Comparison of ENCODE assay signal across 9 cellular contexts in genomic region chr5:151264113-151264512, GRCh38. TPM values are rescaled to one million over a fixed set of nuclear protein-coding genes. Genes with fewer than 3 reads are reported as not detected.
A peak's percentile ranks its signal among the peaks of the same experiment; 100 is the strongest.
DNase-seq lines count a peak whose midpoint lies in the region; ATAC-seq, FAIRE-seq and TF ChIP-seq lines count a peak whose summit lies in the region.
"Had no signal": no experiment of that assay in that cellular context is flagged by ENCODE, and none has a peak within 500 bp of the region (broad histone marks: within the 10 kb centered on the region; RNA-seq: fewer than 3 reads in every experiment).

No MANE protein-coding gene starts in this region.

- no peak overlapping the region for H3K4me3 ChIP-seq in effector memory CD4-positive, alpha-beta T cell (ENCODE audit: insufficient read depth, low read depth, low read length, poor library complexity, severe bottlenecking)

- no peaks in the 10 kb centered on the region for H3K4me1 ChIP-seq in effector memory CD4-positive, alpha-beta T cell (ENCODE audit: control insufficient read depth, insufficient read depth, low read length, poor library complexity, severe bottlenecking)

- peak; percentile 62 for ATAC-seq in GM19023 (IDR thresholded peaks at IDR 0.05; ENCODE audit: unreplicated experiment)

- no peaks in the 10 kb centered on the region for H3K9me3 ChIP-seq in effector memory CD4-positive, alpha-beta T cell (ENCODE audit: control insufficient read depth, low read length)

- H3K27ac ChIP-seq in 22Rv1, result no peak overlapping the region
- no peak overlapping the region for H3K27ac ChIP-seq in effector memory CD4-positive, alpha-beta T cell (ENCODE audit: insufficient read depth, low read length, poor library complexity, severe bottlenecking)

- H3K36me3 ChIP-seq in effector memory CD4-positive, alpha-beta T cell (ENCODE audit: control insufficient read depth, insufficient read depth, low read length), result peaks cover 18% of the 10 kb centered on the region

- 0 out of 2 replicates have a peak, but pooled peaks have one; percentile 5 for TF ChIP-seq CTCF in 22Rv1 (IDR thresholded peaks at IDR 0.05)
- TF ChIP-seq CTCF in D721Med (IDR thresholded peaks at IDR 0.05; ENCODE audit: insufficient read depth, missing control alignments), result no peak

- H3K27me3 ChIP-seq in effector memory CD4-positive, alpha-beta T cell (replicated peaks; ENCODE audit: control insufficient read depth, insufficient read depth, low read length, poor library complexity, severe bottlenecking), result no peaks in the 10 kb centered on the region

- peak; percentile 25 for DNase-seq in RPMI7951 (ENCODE audit: low read depth)
- DNase-seq in fibroblast of peridontal ligament (ENCODE audit: extremely low read depth), result peak; percentile 45
- DNase-seq in D721Med (ENCODE audit: insufficient read length, low spot score), result no peak
- no peak for DNase-seq in HTR-8/SVneo (ENCODE audit: insufficient read length, low spot score)
- DNase-seq in NCI-H774 (lab: John Stamatoyannopoulos, UW), result no peak
- DNase-seq in effector memory CD4-positive, alpha-beta T cell, result no peak
- DNase-seq: GF-D8 had no signal

- FAIRE-seq in D721Med (lab: Jason Lieb, UNC), result no peak
- FAIRE-seq in HTR-8/SVneo (lab: Jason Lieb, UNC), result no peak

RNA-seq across cellular contexts. Expression of gene GM2A, which starts 11.1 kb away (rescaled TPM):
- 13.3 and 15.5 TPM in 2 replicates for total RNA-seq in RPMI7951 (2014; rRNA removed; shearing (Covaris generic))

RNA-seq across cellular contexts. Expression of gene SLC36A3, which starts 39.5 kb away (rescaled TPM):
- total RNA-seq in RPMI7951 (2014; rRNA removed; shearing (Covaris generic)), result not detected in 2 replicates

RNA-seq across cellular contexts. Expression of gene CCDC69, which starts 40.2 kb away (rescaled TPM):
- 0.78 and 1.3 TPM in 2 replicates for total RNA-seq in RPMI7951 (2014; rRNA removed; shearing (Covaris generic))

Comparison
In these comparisons a context has a peak if more than half of its experiments do, and no peak if none do; other contexts are left out.
1. DNase-seq: peak in RPMI7951 (single experiment) and fibroblast of peridontal ligament (single experiment); none in D721Med (single experiment), HTR-8/SVneo (single experiment), NCI-H774 (single experiment) and effector memory CD4-positive, alpha-beta T cell (0 of 3).